ENCODE assay signal across 1 cellular context in the genomic region with DNA sequence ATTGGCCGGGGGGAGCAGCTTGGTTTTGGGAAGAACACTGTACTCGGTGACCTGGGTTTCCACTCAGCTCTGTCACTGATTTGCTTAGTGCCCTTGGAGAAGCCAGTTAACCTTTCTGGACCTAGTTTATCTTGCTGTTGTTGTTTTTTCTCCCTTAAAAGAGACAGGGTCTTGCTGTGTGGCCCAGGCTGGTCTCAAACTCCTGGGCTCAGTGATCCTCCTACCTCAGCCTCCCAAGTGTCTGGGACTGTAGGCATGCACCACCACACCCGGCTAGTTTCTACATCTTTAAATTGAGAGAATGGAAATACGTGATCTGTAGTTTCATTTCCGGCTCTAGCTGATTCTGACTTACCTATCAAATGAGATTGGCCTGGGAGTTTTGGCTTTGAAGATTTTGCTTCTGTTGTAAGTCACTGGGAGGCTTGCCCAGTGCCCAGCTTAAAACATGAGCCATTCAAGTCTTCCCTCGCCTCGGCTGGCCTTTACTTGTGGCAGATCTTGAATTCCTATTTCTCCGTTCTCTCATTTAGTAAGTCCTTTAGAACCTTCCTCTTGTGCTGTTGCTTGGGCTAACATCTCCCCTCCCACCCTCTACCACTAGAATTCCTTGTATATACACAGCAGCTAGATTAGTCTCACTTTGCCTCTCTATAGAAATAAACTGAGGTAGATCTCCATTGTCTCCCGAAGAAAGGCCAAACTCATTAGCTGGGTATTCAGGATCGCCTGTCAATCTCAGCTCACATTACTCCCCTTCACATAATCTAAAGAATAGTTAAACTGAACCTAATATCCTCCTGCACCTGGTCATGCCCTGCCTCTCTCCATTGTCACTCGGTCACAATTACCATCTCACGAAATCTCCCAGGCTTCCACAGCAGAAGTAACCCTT.
TF ChIP-seq lines count a peak whose summit lies in the region.

No MANE protein-coding gene starts in this region.

TF ChIP-seq in H1, 55 proteins besides CTCF, POLR2A, EP300 and RAD21:
- TF ChIP-seq KDM4A (IDR thresholded peaks at IDR 0.05; ENCODE audit: low read depth, low read length, severe bottlenecking) (no peak), YY1 (IDR thresholded peaks at IDR 0.05; ENCODE audit: low read depth, low read length) (no peak), ZNF274 (IDR thresholded peaks at IDR 0.05; ENCODE audit: borderline replicate concordance, extremely low read depth, low read length) (no peak), EGR1 (IDR thresholded peaks at IDR 0.05; ENCODE audit: borderline replicate concordance, low read depth, low read length) (no peak), TEAD4 (IDR thresholded peaks at IDR 0.05; ENCODE audit: low read depth, low read length) (no peak), CHD1 (IDR thresholded peaks at IDR 0.05; ENCODE audit: low read depth, low read length) (no peak), SAP30 (IDR thresholded peaks at IDR 0.05; ENCODE audit: insufficient read depth, insufficient replicate concordance, low read length) (no peak), NANOG (IDR thresholded peaks at IDR 0.05; ENCODE audit: insufficient read depth, low read depth, low read length, poor library complexity, severe bottlenecking) (no peak), RBBP5 (IDR thresholded peaks at IDR 0.05; ENCODE audit: borderline replicate concordance, low read depth, low read length) (no peak)
- TF ChIP-seq, protein P1, sequence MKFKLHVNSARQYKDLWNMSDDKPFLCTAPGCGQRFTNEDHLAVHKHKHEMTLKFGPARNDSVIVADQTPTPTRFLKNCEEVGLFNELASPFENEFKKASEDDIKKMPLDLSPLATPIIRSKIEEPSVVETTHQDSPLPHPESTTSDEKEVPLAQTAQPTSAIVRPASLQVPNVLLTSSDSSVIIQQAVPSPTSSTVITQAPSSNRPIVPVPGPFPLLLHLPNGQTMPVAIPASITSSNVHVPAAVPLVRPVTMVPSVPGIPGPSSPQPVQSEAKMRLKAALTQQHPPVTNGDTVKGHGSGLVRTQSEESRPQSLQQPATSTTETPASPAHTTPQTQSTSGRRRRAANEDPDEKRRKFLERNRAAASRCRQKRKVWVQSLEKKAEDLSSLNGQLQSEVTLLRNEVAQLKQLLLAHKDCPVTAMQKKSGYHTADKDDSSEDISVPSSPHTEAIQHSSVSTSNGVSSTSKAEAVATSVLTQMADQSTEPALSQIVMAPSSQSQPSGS (IDR thresholded peaks at IDR 0.05; ENCODE audit: low read length) = no peak
- TF ChIP-seq, protein P2, sequence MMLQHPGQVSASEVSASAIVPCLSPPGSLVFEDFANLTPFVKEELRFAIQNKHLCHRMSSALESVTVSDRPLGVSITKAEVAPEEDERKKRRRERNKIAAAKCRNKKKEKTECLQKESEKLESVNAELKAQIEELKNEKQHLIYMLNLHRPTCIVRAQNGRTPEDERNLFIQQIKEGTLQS (IDR thresholded peaks at IDR 0.05; ENCODE audit: insufficient read depth, low read depth, low read length) = no peak
TF ChIP-seq in H1: peak in this region for 0.
